1 cellular context compared by ENCODE assay signal in the genomic region with DNA sequence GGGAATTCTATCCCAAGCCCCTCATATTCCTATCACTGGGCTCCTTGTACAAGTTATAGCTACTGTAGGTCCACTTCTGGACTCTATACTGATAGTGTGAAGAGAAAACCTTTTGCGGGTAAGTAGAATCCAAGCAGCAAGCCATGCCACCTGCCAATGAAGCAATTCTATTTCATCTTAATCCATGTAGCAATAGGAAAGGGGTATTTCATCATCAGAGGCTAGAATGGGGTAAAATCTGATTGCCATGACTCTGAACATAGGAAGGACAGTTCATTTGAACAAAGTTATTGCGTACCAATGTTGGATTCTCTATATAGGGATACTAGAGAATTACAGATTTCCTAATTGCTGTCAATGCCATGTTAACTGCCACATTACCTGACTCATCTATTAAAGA.
TF ChIP-seq lines count a peak whose summit lies in the region.

No MANE protein-coding gene starts in this region.

TF ChIP-seq in HepG2, 621 proteins besides CTCF, POLR2A, EP300 and RAD21:
- peak; percentile 76; the same call in 1 of the 2 replicates for TF ChIP-seq CEBPB (IDR thresholded peaks at IDR 0.05; ENCODE audit: borderline replicate concordance, low read depth, low read length)
- TF ChIP-seq, protein P1, sequence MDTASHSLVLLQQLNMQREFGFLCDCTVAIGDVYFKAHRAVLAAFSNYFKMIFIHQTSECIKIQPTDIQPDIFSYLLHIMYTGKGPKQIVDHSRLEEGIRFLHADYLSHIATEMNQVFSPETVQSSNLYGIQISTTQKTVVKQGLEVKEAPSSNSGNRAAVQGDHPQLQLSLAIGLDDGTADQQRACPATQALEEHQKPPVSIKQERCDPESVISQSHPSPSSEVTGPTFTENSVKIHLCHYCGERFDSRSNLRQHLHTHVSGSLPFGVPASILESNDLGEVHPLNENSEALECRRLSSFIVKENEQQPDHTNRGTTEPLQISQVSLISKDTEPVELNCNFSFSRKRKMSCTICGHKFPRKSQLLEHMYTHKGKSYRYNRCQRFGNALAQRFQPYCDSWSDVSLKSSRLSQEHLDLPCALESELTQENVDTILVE (CRISPR knock-in tag; IDR thresholded peaks at IDR 0.05), result no peak
